ENCODE assay signal across 20 cellular contexts in genomic region chr20:39036011-39036410, GRCh38.
DNase-seq lines count a peak whose midpoint lies in the region; ATAC-seq and TF ChIP-seq lines count a peak whose summit lies in the region.
"Had no signal": no experiment of that assay in that cellular context is flagged by ENCODE, and none has a peak within 500 bp of the region (broad histone marks: within the 10 kb centered on the region; RNA-seq: fewer than 3 reads in every experiment).

No MANE protein-coding gene starts in this region.

- H3K14ac ChIP-seq in IMR-90 (replicated peaks; ENCODE audit: low read depth, low read length), result peak overlapping the region; percentile 82

- H2BK120ac ChIP-seq in IMR-90 (ENCODE audit: low read depth, low read length), result peak overlapping the region; percentile 94

- TF ChIP-seq POLR2A in IMR-90 (IDR thresholded peaks at IDR 0.05; ENCODE audit: low read depth, low read length), result no peak

- H3K27me3 Mint-ChIP-seq in endodermal cell (ENCODE audit: insufficient read depth), result no peaks in the 10 kb centered on the region
- no peaks in the 10 kb centered on the region for H3K27me3 Mint-ChIP-seq in naive thymus-derived CD8-positive, alpha-beta T cell

- H2BK20ac ChIP-seq in IMR-90 (ENCODE audit: low read depth, low read length), result peak overlapping the region; percentile 94

- H3K27me3 ChIP-seq in IMR-90 (ENCODE audit: control insufficient read depth, insufficient read depth, low read length) (no peaks in the 10 kb centered on the region), endodermal cell (ENCODE audit: control insufficient read depth, insufficient read depth, low read length, poor library complexity, severe bottlenecking) (no peaks in the 10 kb centered on the region), upper lobe of right lung (no peaks in the 10 kb centered on the region)
- H3K27me3 ChIP-seq: adrenal gland, BLaER1, neutrophil, upper lobe of left lung had no signal

- peak overlapping the region; percentile 42; the same call in 1 of the 2 replicates for H2AK5ac ChIP-seq in IMR-90 (ENCODE audit: low read depth, low read length)

- peaks cover 9 to 12% of the 10 kb centered on the region in 2 experiments for H3K79me1 ChIP-seq in IMR-90 (ENCODE audit: low read depth in 1 of 2, low read length in 2 of 2)

- H3K4me2 ChIP-seq in IMR-90 (ENCODE audit: low read depth, low read length), result peak overlapping the region; percentile 77; the same call in 1 of the 2 replicates
- H3K4me2 ChIP-seq: BLaER1 had no signal

- CTCF ChIA-PET in IMR-90 (lab: Yijun Ruan, JAX), result interaction anchor here (0.6 to 0.7 kb wide), 2 partner anchors 13 to 40 kb away, joined by 3 to 4 read pairs; no protein-coding TSS in a partner anchor

- H3K4me3 Mint-ChIP-seq in endodermal cell, result no peak overlapping the region
- no peak overlapping the region for H3K4me3 Mint-ChIP-seq in naive thymus-derived CD8-positive, alpha-beta T cell
- H3K4me3 Mint-ChIP-seq: mesothelial cell of epicardium had no signal

- H3K23ac ChIP-seq in IMR-90 (ENCODE audit: low read depth, low read length), result peak overlapping the region; percentile 63

- TF ChIP-seq CTCF in IMR-90 (conservative IDR thresholded peaks at IDR 0.05; ENCODE audit: low read depth, low read length), result no peak
- TF ChIP-seq CTCF in endodermal cell (conservative IDR thresholded peaks at IDR 0.05), result no peak
- TF ChIP-seq CTCF in upper lobe of right lung (IDR thresholded peaks at IDR 0.05), result no peak

- peaks cover 37% of the 10 kb centered on the region for H3K36me3 ChIP-seq in IMR-90 (ENCODE audit: control insufficient read depth, insufficient read depth, low read length)
- H3K36me3 ChIP-seq in endodermal cell (ENCODE audit: control insufficient read depth, insufficient read depth, low read length), result peaks cover 43% of the 10 kb centered on the region
- H3K36me3 ChIP-seq in upper lobe of right lung, result peaks cover 77% of the 10 kb centered on the region

- peak overlapping the region; percentile 99 for H3K27ac ChIP-seq in IMR-90 (ENCODE audit: insufficient read depth, low read length)
- no peak overlapping the region for H3K27ac ChIP-seq in endodermal cell (ENCODE audit: low read depth, low read length)
- H3K27ac ChIP-seq in upper lobe of right lung, result peak overlapping the region; percentile 11
- H3K27ac ChIP-seq: adrenal gland, BLaER1, neutrophil, upper lobe of left lung had no signal

- H4K91ac ChIP-seq in IMR-90 (ENCODE audit: insufficient read depth, low read depth, low read length), result peak overlapping the region; percentile 89

- TF ChIP-seq RAD21 in IMR-90 (IDR thresholded peaks at IDR 0.05; ENCODE audit: low read length), result no peak

- H3K4ac ChIP-seq in IMR-90 (ENCODE audit: low read depth, low read length), result peak overlapping the region; percentile 96

- H4K5ac ChIP-seq in IMR-90 (ENCODE audit: low read depth, low read length), result peak overlapping the region; percentile 86

- H3K9me3 ChIP-seq in IMR-90 (ENCODE audit: control insufficient read depth, insufficient read depth, low read length) (no peaks in the 10 kb centered on the region), endodermal cell (ENCODE audit: control insufficient read depth, low read length) (no peaks in the 10 kb centered on the region), upper lobe of right lung (no peaks in the 10 kb centered on the region)
- H3K9me3 ChIP-seq: adrenal gland, BLaER1, neutrophil, upper lobe of left lung had no signal

- intact Hi-C loops in IMR-90 (cut with micrococcal nuclease), result loop anchor here (10.0 kb wide), 1 partner anchor 51 kb away; no protein-coding TSS in a partner anchor
- intact Hi-C loops in upper lobe of right lung (cut with DNase I), result no loop called here

- H3K9me1 ChIP-seq in IMR-90 (ENCODE audit: insufficient read depth, low read length), result peaks cover 13% of the 10 kb centered on the region

- peak overlapping the region; percentile 98 for H3K18ac ChIP-seq in IMR-90 (ENCODE audit: low read depth, low read length)

- POLR2A ChIA-PET in IMR-90 (lab: Charles Lee; ENCODE audit: unreplicated experiment), result no interaction called here
- POLR2A ChIA-PET in naive thymus-derived CD8-positive, alpha-beta T cell (lab: Charles Lee), result no interaction called here

- H3K4me1 Mint-ChIP-seq in endodermal cell, result peaks cover 3% of the 10 kb centered on the region
- H3K4me1 Mint-ChIP-seq in naive thymus-derived CD8-positive, alpha-beta T cell, result peaks cover 0 to 1% (median 0%) of the 10 kb centered on the region in 4 donors
- H3K4me1 Mint-ChIP-seq: mesothelial cell of epicardium had no signal

- H2BK15ac ChIP-seq in IMR-90 (ENCODE audit: low read depth, low read length), result peak overlapping the region; percentile 33; the same call in 1 of the 3 replicates

- no peak overlapping the region for H2AFZ ChIP-seq in IMR-90 (replicated peaks; ENCODE audit: low read length, poor library complexity)

- in situ Hi-C loops in IMR-90 (cut with MboI; ENCODE audit: low sequenced_read_pairs), result loop anchor here (25.0 kb wide), 1 partner anchor 274 kb away; no protein-coding TSS in a partner anchor

- no peak overlapping the region for H3K4me3 ChIP-seq in IMR-90 (ENCODE audit: insufficient read depth, low read depth, low read length)
- no peak overlapping the region for H3K4me3 ChIP-seq in endodermal cell (ENCODE audit: low read length)
- no peak overlapping the region for H3K4me3 ChIP-seq in upper lobe of right lung
- H3K4me3 ChIP-seq: adrenal gland, BLaER1, upper lobe of left lung had no signal

- H4K8ac ChIP-seq in IMR-90 (ENCODE audit: low read depth in 2 of 2, low read length in 2 of 2), result peak overlapping the region; percentile 81 to 83

- no peak overlapping the region for H2AK9ac ChIP-seq in IMR-90 (replicated peaks; ENCODE audit: low read depth, low read length, poor library complexity)

- H3K9ac ChIP-seq in IMR-90 (ENCODE audit: low read depth, low read length) (peak overlapping the region; percentile 75), endodermal cell (ENCODE audit: extremely low read depth, low read length, poor library complexity, severe bottlenecking) (no peak overlapping the region)
- H3K9ac ChIP-seq: BLaER1 had no signal

- H3K4me1 ChIP-seq in IMR-90 (ENCODE audit: control insufficient read depth, insufficient read depth, low read length) (peaks cover 18% of the 10 kb centered on the region), endodermal cell (ENCODE audit: control insufficient read depth, insufficient read depth, low read length) (no peaks in the 10 kb centered on the region), upper lobe of right lung (no peaks in the 10 kb centered on the region)
- H3K4me1 ChIP-seq: adrenal gland, upper lobe of left lung had no signal

- dilution Hi-C loops in IMR-90 (cut with HindIII; ENCODE audit: low sequenced_read_pairs, unreplicated experiment), result no loop called here

- no peaks in the 10 kb centered on the region for H4K20me1 ChIP-seq in IMR-90 (ENCODE audit: insufficient read depth, low read length)
- H4K20me1 ChIP-seq: BLaER1 had no signal

- peak; percentile 77 for DNase-seq in IMR-90
- no peak for DNase-seq in endodermal cell
- peak; percentile 65 for DNase-seq in iris pigment epithelial cell (ENCODE audit: low read depth)
- no peak for DNase-seq in upper lobe of right lung
- no peak for DNase-seq in HCEC 1CT
- no peak for DNase-seq in naive thymus-derived CD8-positive, alpha-beta T cell
- DNase-seq: activated CD4-positive, alpha-beta T cell treated with anti-CD3 and anti-CD28 coated beads for 48 hours; activated effector memory CD4-positive, alpha-beta T cell treated with anti-CD3 and anti-CD28 coated beads, Interleukin-2, amount 50 U/mL, for 16 hours; adrenal gland; cerebellar nuclear complex; H7; NCI-H1417; NCI-H748 treated with DMSO at 0.1 percent for 48 hours; retina; SHP77 treated with DMSO at 0.1 percent for 48 hours; upper lobe of left lung had no signal

- no TSS peak for BruUV-seq in IMR-90 (replicated peaks; lab: Mats Ljungman, UMichigan)

- H3K36me3 Mint-ChIP-seq in endodermal cell (ENCODE audit: low read depth), result peaks cover 48% of the 10 kb centered on the region
- H3K36me3 Mint-ChIP-seq in naive thymus-derived CD8-positive, alpha-beta T cell, result peaks cover 5 to 83% (median 7%) of the 10 kb centered on the region in 3 donors

- H2BK5ac ChIP-seq in IMR-90 (ENCODE audit: low read depth, low read length, poor library complexity, severe bottlenecking), result peak overlapping the region; percentile 97

- no peaks in the 10 kb centered on the region for H3K9me3 Mint-ChIP-seq in endodermal cell
- H3K9me3 Mint-ChIP-seq in naive thymus-derived CD8-positive, alpha-beta T cell, result no peaks in the 10 kb centered on the region
- H3K9me3 Mint-ChIP-seq: mesothelial cell of epicardium had no signal

- ATAC-seq in IMR-90 (ENCODE audit: low read depth), result peak; percentile 62
- no peak for ATAC-seq in upper lobe of right lung
- ATAC-seq in naive thymus-derived CD8-positive, alpha-beta T cell, result no peak
- ATAC-seq in GM21367 (IDR thresholded peaks at IDR 0.05; ENCODE audit: unreplicated experiment), result no peak

- no CpG with 5 or more reads among the region's 1 CpG for WGBS in IMR-90 (ENCODE audit: extremely low coverage in 2 of 2, insufficient read length in 1 of 2), 2 experiments
- WGBS in endodermal cell (ENCODE audit: insufficient coverage in 1 of 2, insufficient read length in 1 of 2), 2 experiments, result 83 to 93% methylated on average over 1 of the region's 1 CpG

- peak overlapping the region; percentile 49 for H3K27ac Mint-ChIP-seq in endodermal cell
- H3K27ac Mint-ChIP-seq in naive thymus-derived CD8-positive, alpha-beta T cell, result peak overlapping the region in 1 of 10 donors; percentile 27
- H3K27ac Mint-ChIP-seq: mesothelial cell of epicardium had no signal

- peak overlapping the region; percentile 84 for H3K56ac ChIP-seq in IMR-90 (ENCODE audit: extremely low read depth, insufficient read depth, low read length)

TF ChIP-seq in IMR-90, 13 proteins besides CTCF, POLR2A, EP300 and RAD21 (continues in another document):
- TF ChIP-seq USF2 (IDR thresholded peaks at IDR 0.05; ENCODE audit: low read depth, low read length) (no peak), FOS (IDR thresholded peaks at IDR 0.05; ENCODE audit: low read depth, low read length) (no peak), MXI1 (IDR thresholded peaks at IDR 0.05; ENCODE audit: borderline replicate concordance, low read depth, low read length) (no peak), NFE2L2 (IDR thresholded peaks at IDR 0.05; ENCODE audit: low read depth, low read length) (no peak; the same call in 1 of the 2 replicates), CHD1 (IDR thresholded peaks at IDR 0.05; ENCODE audit: low read depth, low read length) (no peak), MAFK (IDR thresholded peaks at IDR 0.05; ENCODE audit: low read depth, low read length) (no peak), BHLHE40 (IDR thresholded peaks at IDR 0.05; ENCODE audit: low read depth, low read length) (no peak), MAZ (IDR thresholded peaks at IDR 0.05; ENCODE audit: borderline replicate concordance, low read depth, low read length) (no peak)

Comparison
In these comparisons a context has a peak if more than half of its experiments do, and no peak if none do; other contexts are left out.
1. DNase-seq: peak in IMR-90 (single experiment) and iris pigment epithelial cell (single experiment); none in endodermal cell (single experiment), upper lobe of right lung (single experiment), HCEC 1CT (single experiment) and naive thymus-derived CD8-positive, alpha-beta T cell (0 of 10).